ENCODE assay signal across 18 cellular contexts in genomic region chr3:127755305-127755681, GRCh38.
A peak's percentile ranks its signal among the peaks of the same experiment; 100 is the strongest.
DNase-seq lines count a peak whose midpoint lies in the region; ATAC-seq and TF ChIP-seq lines count a peak whose summit lies in the region.
"Had no signal": no experiment of that assay in that cellular context is flagged by ENCODE, and none has a peak within 500 bp of the region (broad histone marks: within the 10 kb centered on the region; RNA-seq: fewer than 3 reads in every experiment).

No MANE protein-coding gene starts in this region.

- H3K4me1 Mint-ChIP-seq in activated CD8-positive, alpha-beta T cell treated with anti-CD3 and anti-CD28 coated beads for 36 hours (ENCODE audit: low read depth) = peaks cover 36% of the 10 kb centered on the region
- peaks cover 22% of the 10 kb centered on the region for H3K4me1 Mint-ChIP-seq in activated CD8-positive, alpha-beta T cell treated with anti-CD3 and anti-CD28 coated beads, Interleukin-2, amount 10 ng/mL, durations not matched to agents 7 days and 5 days (ENCODE audit: low read depth)
- H3K4me1 Mint-ChIP-seq in stimulated activated naive CD8-positive, alpha-beta T cell treated with anti-CD3 and anti-CD28 coated beads, Interleukin-15, amount 100 ng/mL, for 72 hours = peaks cover 41% of the 10 kb centered on the region

- TF ChIP-seq CTCF in activated CD8-positive, alpha-beta T cell treated with anti-CD3 and anti-CD28 coated beads for 36 hours (IDR thresholded peaks at IDR 0.05) = no peak

- H3K9me3 Mint-ChIP-seq in activated CD8-positive, alpha-beta T cell treated with anti-CD3 and anti-CD28 coated beads for 36 hours = no peaks in the 10 kb centered on the region
- no peaks in the 10 kb centered on the region for H3K9me3 Mint-ChIP-seq in activated CD8-positive, alpha-beta T cell treated with anti-CD3 and anti-CD28 coated beads, Interleukin-2, amount 10 ng/mL, durations not matched to agents 7 days and 5 days (ENCODE audit: insufficient read depth)
- H3K9me3 Mint-ChIP-seq in stimulated activated naive CD8-positive, alpha-beta T cell treated with anti-CD3 and anti-CD28 coated beads, Interleukin-15, amount 100 ng/mL, for 72 hours = no peaks in the 10 kb centered on the region
- H3K9me3 Mint-ChIP-seq: activated CD4-positive, alpha-beta memory T cell treated with anti-CD3 and anti-CD28 coated beads for 36 hours had no signal

- DNase-seq in activated CD8-positive, alpha-beta T cell treated with anti-CD3 and anti-CD28 coated beads for 36 hours = no peak
- DNase-seq in activated CD8-positive, alpha-beta T cell treated with anti-CD3 and anti-CD28 coated beads, Interleukin-2, amount 10 ng/mL, durations not matched to agents 7 days and 5 days = no peak
- DNase-seq in caudate nucleus (lab: John Stamatoyannopoulos, UW) (no peak), amniotic stem cell (lab: John Stamatoyannopoulos, UW) (no peak)
- DNase-seq in stimulated activated naive CD8-positive, alpha-beta T cell treated with anti-CD3 and anti-CD28 coated beads, Interleukin-15, amount 100 ng/mL, for 72 hours = no peak
- no peak for DNase-seq in activated T-cell treated with anti-CD3 and anti-CD28 coated beads, Interleukin-2, amount 50 U/mL, for 1 hour
- DNase-seq: 8988T, BE2C, Kasumi-1, mammary epithelial cell, NCI-H1105, NCI-H524, SHP77 had no signal

- H3K27me3 Mint-ChIP-seq in activated CD8-positive, alpha-beta T cell treated with anti-CD3 and anti-CD28 coated beads for 36 hours = peaks cover 4% of the 10 kb centered on the region
- H3K27me3 Mint-ChIP-seq in activated CD8-positive, alpha-beta T cell treated with anti-CD3 and anti-CD28 coated beads, Interleukin-2, amount 10 ng/mL, durations not matched to agents 7 days and 5 days (ENCODE audit: low read depth) = peaks cover 4% of the 10 kb centered on the region
- H3K27me3 Mint-ChIP-seq in stimulated activated naive CD8-positive, alpha-beta T cell treated with anti-CD3 and anti-CD28 coated beads, Interleukin-15, amount 100 ng/mL, for 72 hours = peaks cover 18% of the 10 kb centered on the region

- peak overlapping the region; percentile 52 for H3K27ac Mint-ChIP-seq in activated CD8-positive, alpha-beta T cell treated with anti-CD3 and anti-CD28 coated beads for 36 hours
- no peak overlapping the region for H3K27ac Mint-ChIP-seq in activated CD8-positive, alpha-beta T cell treated with anti-CD3 and anti-CD28 coated beads, Interleukin-2, amount 10 ng/mL, durations not matched to agents 7 days and 5 days
- H3K27ac Mint-ChIP-seq in stimulated activated naive CD8-positive, alpha-beta T cell treated with anti-CD3 and anti-CD28 coated beads, Interleukin-15, amount 100 ng/mL, for 72 hours = peak overlapping the region in 1 of 2 donors; percentile 35
- H3K27ac Mint-ChIP-seq: activated CD4-positive, alpha-beta memory T cell treated with anti-CD3 and anti-CD28 coated beads for 36 hours had no signal

- CTCF ChIA-PET in activated CD8-positive, alpha-beta T cell treated with anti-CD3 and anti-CD28 coated beads for 36 hours (lab: Charles Lee) = no interaction called here
- CTCF ChIA-PET in activated CD8-positive, alpha-beta T cell treated with anti-CD3 and anti-CD28 coated beads, Interleukin-2, amount 10 ng/mL, durations not matched to agents 7 days and 5 days (lab: Charles Lee) = interaction anchor here (1.5 kb wide), 1 partner anchor 36 kb away, joined by 3 read pairs; no protein-coding TSS in a partner anchor

- H3K4me3 Mint-ChIP-seq in activated CD8-positive, alpha-beta T cell treated with anti-CD3 and anti-CD28 coated beads for 36 hours = peak overlapping the region; percentile 42
- no peak overlapping the region for H3K4me3 Mint-ChIP-seq in activated CD8-positive, alpha-beta T cell treated with anti-CD3 and anti-CD28 coated beads, Interleukin-2, amount 10 ng/mL, durations not matched to agents 7 days and 5 days
- peak overlapping the region; percentile 62 to 71 for H3K4me3 Mint-ChIP-seq in stimulated activated naive CD8-positive, alpha-beta T cell treated with anti-CD3 and anti-CD28 coated beads, Interleukin-15, amount 100 ng/mL, for 72 hours
- H3K4me3 Mint-ChIP-seq: activated CD4-positive, alpha-beta memory T cell treated with anti-CD3 and anti-CD28 coated beads for 36 hours had no signal

- ATAC-seq in activated CD8-positive, alpha-beta T cell treated with anti-CD3 and anti-CD28 coated beads for 36 hours = no peak
- ATAC-seq in activated CD8-positive, alpha-beta T cell treated with anti-CD3 and anti-CD28 coated beads, Interleukin-2, amount 10 ng/mL, durations not matched to agents 7 days and 5 days = no peak
- ATAC-seq in HG03045 (IDR thresholded peaks at IDR 0.05; ENCODE audit: unreplicated experiment) = peak; percentile 11
- ATAC-seq in stimulated activated naive CD8-positive, alpha-beta T cell treated with anti-CD3 and anti-CD28 coated beads, Interleukin-15, amount 100 ng/mL, for 72 hours = no peak
- ATAC-seq in GM19463 (IDR thresholded peaks at IDR 0.05; ENCODE audit: unreplicated experiment) = no peak
- ATAC-seq: heart left ventricle had no signal

- no peaks in the 10 kb centered on the region for H3K36me3 Mint-ChIP-seq in activated CD8-positive, alpha-beta T cell treated with anti-CD3 and anti-CD28 coated beads for 36 hours (ENCODE audit: low read depth)
- H3K36me3 Mint-ChIP-seq in activated CD8-positive, alpha-beta T cell treated with anti-CD3 and anti-CD28 coated beads, Interleukin-2, amount 10 ng/mL, durations not matched to agents 7 days and 5 days (ENCODE audit: low read depth) = no peaks in the 10 kb centered on the region
- H3K36me3 Mint-ChIP-seq: activated CD4-positive, alpha-beta memory T cell treated with anti-CD3 and anti-CD28 coated beads for 36 hours had no signal

- intact Hi-C loops in activated CD8-positive, alpha-beta T cell treated with anti-CD3 and anti-CD28 coated beads for 36 hours (cut with micrococcal nuclease) = no loop called here

- peak overlapping the region; percentile 74 for H3K27ac ChIP-seq in caudate nucleus (ENCODE audit: low read depth, low read length)
- H3K27ac ChIP-seq: VCaP had no signal

- POLR2A ChIA-PET in activated CD8-positive, alpha-beta T cell treated with anti-CD3 and anti-CD28 coated beads for 36 hours (lab: Charles Lee) = no interaction called here
- POLR2A ChIA-PET in activated CD8-positive, alpha-beta T cell treated with anti-CD3 and anti-CD28 coated beads, Interleukin-2, amount 10 ng/mL, durations not matched to agents 7 days and 5 days (lab: Charles Lee) = no interaction called here
